ENCODE assay signal across 20 cellular contexts in the genomic region with DNA sequence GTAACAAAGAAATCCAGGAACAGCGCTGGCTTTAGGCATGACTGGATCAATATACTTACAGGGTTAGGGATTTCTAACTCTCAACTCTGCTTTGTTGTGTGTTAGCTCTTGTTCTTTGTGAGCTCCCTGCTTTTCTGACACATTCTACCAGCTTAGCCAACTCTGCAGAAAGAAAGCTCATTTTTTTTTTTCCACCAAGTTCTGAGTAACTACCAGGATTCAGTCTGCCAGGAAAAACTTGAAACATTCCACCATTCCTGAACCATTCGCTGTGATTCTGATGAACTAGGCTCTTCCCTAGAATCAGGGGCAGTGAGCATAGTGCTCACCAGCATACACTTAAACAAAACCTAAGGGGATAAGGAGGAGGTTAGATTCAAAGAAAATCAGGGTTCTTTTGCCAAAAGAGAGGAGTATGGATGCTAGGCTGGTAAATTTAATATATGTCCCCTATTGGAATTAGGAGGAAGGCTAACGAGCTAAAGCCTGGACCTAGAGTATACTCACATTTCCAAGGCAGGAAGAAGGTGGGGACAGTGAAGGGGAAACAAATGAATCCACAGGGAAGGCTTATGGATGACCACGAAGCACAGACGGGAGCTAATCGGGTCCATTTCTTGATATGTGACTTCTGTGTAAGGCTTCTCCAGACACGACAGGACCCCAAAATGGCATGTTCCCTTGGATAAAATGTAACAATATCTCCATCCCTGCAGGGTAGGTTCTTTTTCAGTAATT.
DNase-seq lines count a peak whose midpoint lies in the region; ATAC-seq and TF ChIP-seq lines count a peak whose summit lies in the region.
"Had no signal": no experiment of that assay in that cellular context is flagged by ENCODE, and none has a peak within 500 bp of the region (broad histone marks: within the 10 kb centered on the region; RNA-seq: fewer than 3 reads in every experiment).

No MANE protein-coding gene starts in this region.

- peak; percentile 41 for ATAC-seq in sciatic nerve
- ATAC-seq in GM21825 (IDR thresholded peaks at IDR 0.05; ENCODE audit: unreplicated experiment): no peak
- ATAC-seq: CD8-positive, alpha-beta T cell; lower lobe of right lung; pancreas; stimulated activated effector memory CD8-positive, alpha-beta T cell treated with anti-CD3 and anti-CD28 coated beads, Interleukin-12 subunit alpha, Interleukin-12 subunit beta, amount 100 ng/mL, for 72 hours had no signal

- no peak overlapping the region for H3K27ac ChIP-seq in iPS-20b (ENCODE audit: low read length)
- no peak overlapping the region for H3K27ac ChIP-seq in esophagus muscularis mucosa (replicated peaks in 1 of 4)
- H3K27ac ChIP-seq: lower lobe of right lung, pancreas, SK-N-MC, VCaP had no signal

- H3K9me3 ChIP-seq in iPS-20b (ENCODE audit: insufficient read depth, low read depth, low read length) (no peaks in the 10 kb centered on the region), esophagus muscularis mucosa (no peaks in the 10 kb centered on the region)
- H3K9me3 ChIP-seq: lower lobe of right lung, pancreas had no signal

- H3K4me1 ChIP-seq in iPS-20b (ENCODE audit: insufficient read depth, low read length) (peaks cover 16% of the 10 kb centered on the region), esophagus muscularis mucosa (no peaks in the 10 kb centered on the region)
- H3K4me1 ChIP-seq: lower lobe of right lung, pancreas had no signal

- H3K27me3 ChIP-seq in iPS-20b (ENCODE audit: insufficient read depth, low read length): no peaks in the 10 kb centered on the region
- no peaks in the 10 kb centered on the region for H3K27me3 ChIP-seq in esophagus muscularis mucosa
- H3K27me3 ChIP-seq: pancreas had no signal

- TF ChIP-seq CTCF in astrocyte of the spinal cord (IDR thresholded peaks at IDR 0.05; ENCODE audit: low read depth, low read length): no peak
- TF ChIP-seq CTCF in esophagus muscularis mucosa (IDR thresholded peaks at IDR 0.05): no peak

- no peak for TF ChIP-seq POLR2A in esophagus muscularis mucosa (IDR thresholded peaks at IDR 0.05; ENCODE audit: low read depth)

- peak; percentile 35 for DNase-seq in GM04504 (ENCODE audit: low read depth)
- DNase-seq in astrocyte of the spinal cord (ENCODE audit: low read depth, low spot score): peak; percentile 6
- DNase-seq in sciatic nerve (ENCODE audit: low spot score): no peak
- no peak for DNase-seq in NCI-H1048 (lab: John Stamatoyannopoulos, UW)
- DNase-seq in esophagus muscularis mucosa (ENCODE audit: extremely low spot score): no peak
- DNase-seq in activated CD8-positive, alpha-beta memory T cell treated with anti-CD3 and anti-CD28 coated beads for 24 hours: no peak
- DNase-seq: activated CD4-positive, alpha-beta T cell treated with anti-CD3 and anti-CD28 coated beads, Interleukin-2, amount 50 U/mL, for 48 hours; CD8-positive, alpha-beta T cell; DMS79; endodermal cell; lower lobe of right lung; NCI-H2107; NCI-H510A; pancreas; T-helper 2 cell had no signal

- H3K4me3 ChIP-seq in astrocyte of the spinal cord (ENCODE audit: low read depth, low read length) (no peak overlapping the region), iPS-20b (ENCODE audit: low read length) (no peak overlapping the region), esophagus muscularis mucosa (no peak overlapping the region)
- H3K4me3 ChIP-seq: lower lobe of right lung, pancreas, SK-N-MC had no signal

- no peaks in the 10 kb centered on the region for H3K36me3 ChIP-seq in iPS-20b (ENCODE audit: insufficient read depth, low read depth, low read length)
- no peaks in the 10 kb centered on the region for H3K36me3 ChIP-seq in esophagus muscularis mucosa
- H3K36me3 ChIP-seq: lower lobe of right lung, pancreas had no signal

- 80% methylated on average over 7 of the region's 7 CpGs for WGBS in esophagus muscularis mucosa

- no peak for TF ChIP-seq EP300 in esophagus muscularis mucosa (IDR thresholded peaks at IDR 0.05)

- peak overlapping the region; percentile 15; the same call in 1 of the 2 replicates for H3K9ac ChIP-seq in iPS-20b (ENCODE audit: low read depth, low read length)

- intact Hi-C loops in sciatic nerve (cut with DNase I) (no loop called here), esophagus muscularis mucosa (cut with DNase I) (no loop called here)

- in situ Hi-C loops in astrocyte of the spinal cord (cut with HindIII; ENCODE audit: low sequenced_read_pairs): no loop called here

Comparison
In these comparisons a context has a peak if more than half of its experiments do, and no peak if none do; other contexts are left out.
1. DNase-seq: peak in GM04504 (single experiment) and astrocyte of the spinal cord (single experiment); none in sciatic nerve (single experiment), NCI-H1048 (single experiment), esophagus muscularis mucosa (single experiment) and activated CD8-positive, alpha-beta memory T cell treated with anti-CD3 and anti-CD28 coated beads for 24 hours (single experiment).